In the genomic region with DNA sequence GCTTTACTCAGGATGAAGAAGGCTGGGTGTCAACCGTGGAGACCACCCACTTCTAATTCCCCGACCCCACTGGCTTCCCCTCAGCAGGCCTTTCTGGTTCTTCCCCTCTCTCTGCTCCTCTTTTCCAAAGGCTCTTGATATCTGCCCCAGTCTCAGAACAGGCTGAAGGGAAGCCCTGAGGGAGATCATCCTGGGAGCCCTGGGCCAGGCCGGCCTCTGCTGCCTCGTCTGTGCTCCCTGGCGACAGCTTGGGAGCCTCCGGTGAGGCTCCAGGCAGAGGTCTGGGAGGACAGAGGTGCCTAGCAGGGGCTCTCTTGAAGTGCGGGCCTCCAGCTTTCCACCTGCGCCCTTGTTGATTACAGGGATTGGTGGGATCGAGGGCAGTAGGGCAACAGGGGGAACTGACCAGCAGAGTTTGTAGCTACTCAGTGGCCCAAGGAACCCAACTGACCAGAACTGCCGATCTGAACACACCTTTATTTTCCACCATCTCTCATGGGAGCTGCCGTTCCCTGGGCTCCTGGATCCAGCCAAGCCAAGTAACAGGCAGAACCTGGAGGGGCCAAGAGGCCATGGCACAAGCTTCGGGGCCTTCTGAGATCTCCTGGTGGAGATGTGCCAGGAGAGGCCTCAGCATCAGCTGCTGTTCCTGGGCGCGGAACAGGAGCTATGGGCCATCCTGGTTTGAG, we compare ENCODE assay signal across 12 cellular contexts.
"Had no signal": no experiment of that assay in that cellular context is flagged by ENCODE, and none has a peak within 500 bp of the region (broad histone marks: within the 10 kb centered on the region; RNA-seq: fewer than 3 reads in every experiment).

No MANE protein-coding gene starts in this region.

- H3K27ac ChIP-seq: ovary, tibial artery, vagina had no signal

- DNase-seq: activated CD4-positive, alpha-beta T cell treated with anti-CD3 and anti-CD28 coated beads, Interleukin-2, amount 10 ng/mL, durations not matched to agents 7 days and 5 days; activated naive CD4-positive, alpha-beta T cell treated with anti-CD3 and anti-CD28 coated beads, Interleukin-2, amount 10 ng/mL, durations not matched to agents 7 days and 5 days; hippocampal formation; ovary; stimulated activated CD4-positive, alpha-beta T cell treated with anti-CD3 and anti-CD28 coated beads, Interleukin-12 subunit alpha, Interleukin-12 subunit beta, amount 100 ng/mL, for 4 hours; stimulated activated CD4-positive, alpha-beta T cell treated with anti-CD3 and anti-CD28 coated beads, Interleukin-2, amount 100 ng/mL, for 24 hours had no signal

- H3K4me3 Mint-ChIP-seq: activated CD4-positive, alpha-beta T cell treated with anti-CD3 and anti-CD28 coated beads, Interleukin-2, amount 10 ng/mL, durations not matched to agents 7 days and 5 days; activated naive CD4-positive, alpha-beta T cell treated with anti-CD3 and anti-CD28 coated beads, Interleukin-2, amount 10 ng/mL, durations not matched to agents 7 days and 5 days; activated T-helper 17 cell treated with anti-CD3 and anti-CD28 coated beads, Interleukin-2, amount 50 U/mL, for 72 hours; neural crest cell; stimulated activated effector memory CD8-positive, alpha-beta T cell treated with anti-CD3 and anti-CD28 coated beads, Interleukin-12 subunit alpha, Interleukin-12 subunit beta, amount 100 ng/mL, for 72 hours; T-helper 2 cell treated with Interferon-gamma antibody and Interleukin-4, amounts not matched to agents 5 μg/mL and 100 μg/mL, for 36 hours had no signal

- H3K9me3 Mint-ChIP-seq: activated CD4-positive, alpha-beta T cell treated with anti-CD3 and anti-CD28 coated beads, Interleukin-2, amount 10 ng/mL, durations not matched to agents 7 days and 5 days; activated naive CD4-positive, alpha-beta T cell treated with anti-CD3 and anti-CD28 coated beads, Interleukin-2, amount 10 ng/mL, durations not matched to agents 7 days and 5 days; activated T-helper 17 cell treated with anti-CD3 and anti-CD28 coated beads, Interleukin-2, amount 50 U/mL, for 72 hours; neural crest cell; stimulated activated effector memory CD8-positive, alpha-beta T cell treated with anti-CD3 and anti-CD28 coated beads, Interleukin-12 subunit alpha, Interleukin-12 subunit beta, amount 100 ng/mL, for 72 hours; T-helper 2 cell treated with Interferon-gamma antibody and Interleukin-4, amounts not matched to agents 5 μg/mL and 100 μg/mL, for 36 hours had no signal

- H3K36me3 Mint-ChIP-seq: activated naive CD4-positive, alpha-beta T cell treated with anti-CD3 and anti-CD28 coated beads, Interleukin-2, amount 10 ng/mL, durations not matched to agents 7 days and 5 days; stimulated activated effector memory CD8-positive, alpha-beta T cell treated with anti-CD3 and anti-CD28 coated beads, Interleukin-12 subunit alpha, Interleukin-12 subunit beta, amount 100 ng/mL, for 72 hours had no signal

- H3K27ac Mint-ChIP-seq: activated CD4-positive, alpha-beta T cell treated with anti-CD3 and anti-CD28 coated beads, Interleukin-2, amount 10 ng/mL, durations not matched to agents 7 days and 5 days; activated naive CD4-positive, alpha-beta T cell treated with anti-CD3 and anti-CD28 coated beads, Interleukin-2, amount 10 ng/mL, durations not matched to agents 7 days and 5 days; activated T-helper 17 cell treated with anti-CD3 and anti-CD28 coated beads, Interleukin-2, amount 50 U/mL, for 72 hours; stimulated activated effector memory CD8-positive, alpha-beta T cell treated with anti-CD3 and anti-CD28 coated beads, Interleukin-12 subunit alpha, Interleukin-12 subunit beta, amount 100 ng/mL, for 72 hours; T-helper 2 cell treated with Interferon-gamma antibody and Interleukin-4, amounts not matched to agents 5 μg/mL and 100 μg/mL, for 36 hours had no signal

- H3K4me3 ChIP-seq: ovary, tibial artery, vagina had no signal

- H3K9me3 ChIP-seq: ovary, tibial artery, vagina had no signal

- H3K27me3 ChIP-seq: ovary, vagina had no signal

- H3K4me1 ChIP-seq: tibial artery, vagina had no signal

- H3K4me1 Mint-ChIP-seq: activated CD4-positive, alpha-beta T cell treated with anti-CD3 and anti-CD28 coated beads, Interleukin-2, amount 10 ng/mL, durations not matched to agents 7 days and 5 days; activated naive CD4-positive, alpha-beta T cell treated with anti-CD3 and anti-CD28 coated beads, Interleukin-2, amount 10 ng/mL, durations not matched to agents 7 days and 5 days; activated T-helper 17 cell treated with anti-CD3 and anti-CD28 coated beads, Interleukin-2, amount 50 U/mL, for 72 hours; neural crest cell; stimulated activated effector memory CD8-positive, alpha-beta T cell treated with anti-CD3 and anti-CD28 coated beads, Interleukin-12 subunit alpha, Interleukin-12 subunit beta, amount 100 ng/mL, for 72 hours had no signal

- H3K36me3 ChIP-seq: ovary, tibial artery, vagina had no signal
